8 cellular contexts compared by ENCODE assay signal in the genomic region with DNA sequence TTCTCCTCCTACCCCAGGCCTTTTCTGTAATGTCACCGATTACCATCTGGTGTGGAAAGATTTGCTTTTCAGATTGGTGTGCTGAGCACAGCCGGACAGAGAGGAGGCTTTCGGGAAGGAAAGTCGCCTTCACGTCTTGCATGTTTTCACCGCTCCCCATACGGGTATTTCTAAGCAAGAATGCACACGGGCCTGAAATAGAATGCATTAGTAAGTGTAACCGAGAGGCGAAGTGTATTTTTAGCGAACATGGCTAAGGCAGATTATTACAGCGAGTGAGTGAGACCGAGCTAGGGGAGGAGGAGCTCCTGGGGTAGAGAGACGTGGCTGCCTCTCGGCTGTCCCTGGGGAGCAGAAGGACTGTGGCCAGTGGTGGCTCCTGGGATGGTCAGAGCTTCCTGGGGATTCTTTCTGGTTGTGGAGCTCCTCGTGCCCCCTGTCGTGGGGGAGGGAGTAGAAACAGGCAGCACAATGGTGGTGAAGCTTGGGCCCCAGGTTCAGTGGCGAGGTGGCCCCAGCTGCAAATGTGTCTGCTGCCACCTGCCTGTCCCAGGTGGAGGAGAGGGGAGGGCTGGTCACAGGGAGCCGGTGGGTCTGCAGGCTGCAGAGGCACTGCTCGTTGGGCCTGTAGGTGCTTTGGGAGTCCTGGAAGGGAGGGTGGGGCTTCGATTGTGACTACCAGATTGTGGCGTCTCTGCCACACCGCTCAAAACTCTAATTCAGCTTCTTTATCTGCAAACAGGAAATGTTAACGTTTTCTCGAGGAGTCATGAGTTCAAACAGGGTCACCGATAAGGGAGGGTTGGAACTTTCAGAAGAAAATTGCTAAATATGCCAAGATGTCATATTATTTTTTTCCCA.
DNase-seq lines count a peak whose midpoint lies in the region; ATAC-seq and TF ChIP-seq lines count a peak whose summit lies in the region.

No MANE protein-coding gene starts in this region.

- peak; percentile 67 for DNase-seq in GM20000 (ENCODE audit: low spot score)
- peak; percentile 38 for DNase-seq in activated CD8-positive, alpha-beta T cell treated with anti-CD3 and anti-CD28 coated beads, Interleukin-2, amount 10 ng/mL, durations not matched to agents 7 days and 5 days
- peak; percentile 43 for DNase-seq in iPS-NIHi11 (ENCODE audit: low spot score)
- no peak for DNase-seq in suprapubic skin (ENCODE audit: low spot score in 2 of 2)
- no peak for DNase-seq in ACHN
- no peak for DNase-seq in AG08396 (ENCODE audit: low spot score)

- H3F3A ChIP-seq in DOHH2 (ENCODE audit: control insufficient read depth, insufficient read depth), result 0 out of 2 replicates have a peak, but pooled peaks cover 2% of the 10 kb centered on the region

- peaks cover 6% of the 10 kb centered on the region; the same call in 1 of the 2 replicates for H3K36me3 ChIP-seq in DOHH2 (ENCODE audit: control insufficient read depth, low read length)
- no peaks in the 10 kb centered on the region for H3K36me3 ChIP-seq in suprapubic skin

- in situ Hi-C loops in ACHN (cut with HindIII; ENCODE audit: low pct_ligation_motif_present, low pct_unique_long_range_greater_than_20kb, low sequenced_read_pairs), result no loop called here

- POLR2A ChIA-PET in activated CD8-positive, alpha-beta T cell treated with anti-CD3 and anti-CD28 coated beads, Interleukin-2, amount 10 ng/mL, durations not matched to agents 7 days and 5 days (lab: Charles Lee), result interaction anchor here (0.6 kb wide), 1 partner anchor 299 kb away, joined by 3 read pairs; no protein-coding TSS in a partner anchor

- peaks cover 2% of the 10 kb centered on the region; the same call in 1 of the 2 replicates for H4K20me1 ChIP-seq in DOHH2 (ENCODE audit: control insufficient read depth, insufficient read depth, low read depth, low read length)

- H3K9me3 ChIP-seq in DOHH2 (ENCODE audit: control insufficient read depth, insufficient read depth, low read length) (no peaks in the 10 kb centered on the region), suprapubic skin (no peaks in the 10 kb centered on the region)

- H3K27me3 Mint-ChIP-seq in IgD-negative memory B cell, result no peaks in the 10 kb centered on the region
- no peaks in the 10 kb centered on the region for H3K27me3 Mint-ChIP-seq in activated CD8-positive, alpha-beta T cell treated with anti-CD3 and anti-CD28 coated beads, Interleukin-2, amount 10 ng/mL, durations not matched to agents 7 days and 5 days (ENCODE audit: low read depth)

- H3K9me3 Mint-ChIP-seq in IgD-negative memory B cell, result no peaks in the 10 kb centered on the region
- H3K9me3 Mint-ChIP-seq in activated CD8-positive, alpha-beta T cell treated with anti-CD3 and anti-CD28 coated beads, Interleukin-2, amount 10 ng/mL, durations not matched to agents 7 days and 5 days (ENCODE audit: insufficient read depth), result no peaks in the 10 kb centered on the region

- H3K27ac ChIP-seq in DOHH2 (ENCODE audit: low read depth, low read length), result peak overlapping the region; percentile 13; the same call in 1 of the 2 replicates
- peak overlapping the region; percentile 48 for H3K27ac ChIP-seq in suprapubic skin

- peak overlapping the region; percentile 56 for H3K4me3 ChIP-seq in DOHH2 (ENCODE audit: low read length)
- no peak overlapping the region for H3K4me3 ChIP-seq in suprapubic skin

- peaks cover 6% of the 10 kb centered on the region for H3K36me3 Mint-ChIP-seq in IgD-negative memory B cell
- H3K36me3 Mint-ChIP-seq in activated CD8-positive, alpha-beta T cell treated with anti-CD3 and anti-CD28 coated beads, Interleukin-2, amount 10 ng/mL, durations not matched to agents 7 days and 5 days (ENCODE audit: low read depth), result peaks cover 2% of the 10 kb centered on the region

- WGBS in suprapubic skin, result 77% methylated on average over 25 of the region's 26 CpGs

- peak overlapping the region; percentile 68 for H3K4me2 ChIP-seq in DOHH2 (ENCODE audit: low read length)

- TF ChIP-seq EP300 in suprapubic skin (IDR thresholded peaks at IDR 0.05), result no peak

- peaks cover 40% of the 10 kb centered on the region for H3K4me1 ChIP-seq in DOHH2 (ENCODE audit: control insufficient read depth, low read length)
- peaks cover 9% of the 10 kb centered on the region for H3K4me1 ChIP-seq in suprapubic skin

- TF ChIP-seq CTCF in DOHH2 (IDR thresholded peaks at IDR 0.05; ENCODE audit: low read depth, low read length, poor library complexity, severe bottlenecking) (peak; percentile 47), GM20000 (IDR thresholded peaks at IDR 0.05; ENCODE audit: extremely low read depth, missing control alignments) (peak; percentile 25), suprapubic skin (IDR thresholded peaks at IDR 0.05) (no peak)

- no peak for TF ChIP-seq POLR2A in suprapubic skin (IDR thresholded peaks at IDR 0.05)

- H3K79me2 ChIP-seq in DOHH2 (ENCODE audit: control insufficient read depth, low read length), result peaks cover 78% of the 10 kb centered on the region

- H3K4me1 Mint-ChIP-seq in IgD-negative memory B cell, result peaks cover 31 to 38% (median 36%) of the 10 kb centered on the region in 3 donors
- peaks cover 10% of the 10 kb centered on the region for H3K4me1 Mint-ChIP-seq in activated CD8-positive, alpha-beta T cell treated with anti-CD3 and anti-CD28 coated beads, Interleukin-2, amount 10 ng/mL, durations not matched to agents 7 days and 5 days (ENCODE audit: low read depth)

- peak overlapping the region; percentile 68 to 90 (median 86) for H3K4me3 Mint-ChIP-seq in IgD-negative memory B cell
- H3K4me3 Mint-ChIP-seq in activated CD8-positive, alpha-beta T cell treated with anti-CD3 and anti-CD28 coated beads, Interleukin-2, amount 10 ng/mL, durations not matched to agents 7 days and 5 days, result no peak overlapping the region

- peak; percentile 64 for ATAC-seq in activated CD8-positive, alpha-beta T cell treated with anti-CD3 and anti-CD28 coated beads, Interleukin-2, amount 10 ng/mL, durations not matched to agents 7 days and 5 days

- H3K27me3 ChIP-seq in DOHH2 (ENCODE audit: control insufficient read depth, low read length) (no peaks in the 10 kb centered on the region), suprapubic skin (no peaks in the 10 kb centered on the region)

- CTCF ChIA-PET in activated CD8-positive, alpha-beta T cell treated with anti-CD3 and anti-CD28 coated beads, Interleukin-2, amount 10 ng/mL, durations not matched to agents 7 days and 5 days (lab: Charles Lee), result interaction anchor here (0.7 to 2.9 kb wide), 5 partner anchors 119 to 284 kb away, joined by 3 to 11 read pairs (median 6); partner anchors contain the start of gene CAMK1D

- H3K9me2 ChIP-seq in DOHH2 (replicated peaks; ENCODE audit: control insufficient read depth, low read length), result no peaks in the 10 kb centered on the region

- peak overlapping the region; percentile 77 to 93 (median 91) for H3K27ac Mint-ChIP-seq in IgD-negative memory B cell
- peak overlapping the region; percentile 50 for H3K27ac Mint-ChIP-seq in activated CD8-positive, alpha-beta T cell treated with anti-CD3 and anti-CD28 coated beads, Interleukin-2, amount 10 ng/mL, durations not matched to agents 7 days and 5 days

Comparison
In these comparisons a context has a peak if more than half of its experiments do, and no peak if none do; other contexts are left out.
1. CTCF ChIP-seq: peak in DOHH2 (single experiment) and GM20000 (single experiment); none in suprapubic skin (0 of 2).
2. DNase-seq: peak in GM20000 (single experiment), activated CD8-positive, alpha-beta T cell treated with anti-CD3 and anti-CD28 coated beads, Interleukin-2, amount 10 ng/mL, durations not matched to agents 7 days and 5 days (single experiment) and iPS-NIHi11 (single experiment); none in suprapubic skin (0 of 2), ACHN (single experiment) and AG08396 (single experiment).